In genomic region chr7:37709631-37710509, GRCh38 we compare ENCODE assay signal across 13 cellular contexts. TPM values are rescaled to one million over a fixed set of nuclear protein-coding genes. Genes with fewer than 3 reads are reported as not detected.
DNase-seq lines count a peak whose midpoint lies in the region; ATAC-seq and TF ChIP-seq lines count a peak whose summit lies in the region.
"Had no signal": no experiment of that assay in that cellular context is flagged by ENCODE, and none has a peak within 500 bp of the region (broad histone marks: within the 10 kb centered on the region; RNA-seq: fewer than 3 reads in every experiment).

No MANE protein-coding gene starts in this region.

- H3K36me3 ChIP-seq in psoas muscle (ENCODE audit: insufficient read depth in 1 of 2, low read depth in 1 of 2) = no peaks in the 10 kb centered on the region

- H3K36me3 Mint-ChIP-seq in nephron progenitor cell (ENCODE audit: low read depth) = no peaks in the 10 kb centered on the region

- CTCF ChIA-PET in GM10248 (lab: Yijun Ruan, JAX) = interaction anchor here (0.7 to 1.7 kb wide), 4 partner anchors 9 to 113 kb away, joined by 3 to 6 read pairs (median 4); no protein-coding TSS in a partner anchor

- no peak overlapping the region for H3K27ac Mint-ChIP-seq in nephron progenitor cell

- POLR2A ChIA-PET in GM10248 (lab: Yijun Ruan, JAX) = no interaction called here

- ATAC-seq in GM18909 (IDR thresholded peaks at IDR 0.05; ENCODE audit: poor library complexity, unreplicated experiment) (peak; percentile 97), GM21737 (IDR thresholded peaks at IDR 0.05; ENCODE audit: unreplicated experiment) (peak; percentile 96), HG03139 (IDR thresholded peaks at IDR 0.05; ENCODE audit: unreplicated experiment) (peak; percentile 90), psoas muscle (no peak)

- H3K4me1 Mint-ChIP-seq in nephron progenitor cell = peaks cover 18% of the 10 kb centered on the region

- 78 to 89% (median 87%) methylated on average over 5 of the region's 5 CpGs for WGBS in psoas muscle, 3 donors

- intact Hi-C loops in posterior cingulate gyrus (cut with DNase I) = no loop called here
- intact Hi-C loops in psoas muscle (cut with DNase I) = no loop called here

- TF ChIP-seq CTCF in GM10248 (IDR thresholded peaks at IDR 0.05; ENCODE audit: control extremely low read depth, extremely low read depth, low read depth, missing control alignments) (no peak), nephron progenitor cell (IDR thresholded peaks at IDR 0.05) (no peak), psoas muscle (IDR thresholded peaks at IDR 0.05) (no peak)

- DNase-seq in GM10248 (ENCODE audit: extremely low spot score) (peak; percentile 65), posterior cingulate gyrus (no peak), nephron progenitor cell (no peak), NCI-H446 (lab: John Stamatoyannopoulos, UW) (no peak), psoas muscle (no peak)
- DNase-seq: effector CD4-positive, alpha-beta T cell; SW 1271 had no signal

- no peaks in the 10 kb centered on the region for H3K9me3 Mint-ChIP-seq in nephron progenitor cell

- no peaks in the 10 kb centered on the region for H3K9me3 ChIP-seq in psoas muscle

- no peak overlapping the region for H3K27ac ChIP-seq in psoas muscle
- H3K27ac ChIP-seq: HL-60 had no signal

- peaks cover 7% of the 10 kb centered on the region for H3K27me3 Mint-ChIP-seq in nephron progenitor cell (ENCODE audit: low read depth, poor library complexity)

- no peak overlapping the region for H3K4me3 Mint-ChIP-seq in nephron progenitor cell

- no peaks in the 10 kb centered on the region for H3K4me1 ChIP-seq in psoas muscle

- H3K4me3 ChIP-seq in psoas muscle = no peak overlapping the region

- H3K27me3 ChIP-seq in psoas muscle (ENCODE audit: insufficient read depth in 3 of 3, low read length in 2 of 3) = no peaks in the 10 kb centered on the region

RNA-seq across cellular contexts. Expression of gene GPR141, which starts 26.3 kb away (rescaled TPM):
- total RNA-seq in psoas muscle = not detected
- not detected for polyA plus RNA-seq in psoas muscle
- total RNA-seq: glomerular endothelial cell, pulmonary artery endothelial cell had no signal

Comparison
In these comparisons a context has a peak if more than half of its experiments do, and no peak if none do; other contexts are left out.
1. ATAC-seq: peak in GM18909 (single experiment), GM21737 (single experiment) and HG03139 (single experiment); none in psoas muscle (0 of 4).